ENCODE assay signal across 8 cellular contexts in the genomic region with DNA sequence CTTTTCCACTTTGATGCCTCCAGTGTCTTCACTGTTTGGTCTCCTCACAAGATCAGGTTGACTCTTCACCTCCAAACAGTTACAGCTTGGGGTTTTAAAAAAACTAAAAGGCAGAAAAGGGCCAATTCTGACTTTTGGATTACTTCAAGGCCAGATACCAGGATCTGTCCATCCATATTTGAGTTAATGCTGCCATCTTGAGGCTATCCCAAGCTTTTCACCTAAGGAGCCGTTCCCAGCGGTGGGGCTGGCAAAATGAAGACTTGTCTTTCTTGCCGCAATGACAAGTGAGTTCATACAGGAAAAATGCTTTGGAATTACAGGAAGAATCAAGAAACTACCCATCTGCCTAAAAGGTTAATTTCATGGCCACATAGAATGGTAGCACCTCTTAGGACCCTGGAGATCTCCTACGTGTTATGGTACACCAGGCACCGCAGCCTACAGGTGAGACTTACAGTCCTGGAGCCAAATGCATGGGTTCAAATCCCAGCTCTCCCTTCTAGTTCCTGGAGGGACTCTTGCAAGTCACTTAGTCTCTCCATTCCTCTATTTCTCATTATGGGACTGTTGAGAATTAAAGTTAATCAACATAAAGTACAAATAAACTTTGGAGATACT. TPM values are rescaled to one million over a fixed set of nuclear protein-coding genes. Genes with fewer than 3 reads are reported as not detected.
DNase-seq lines count a peak whose midpoint lies in the region; ATAC-seq and TF ChIP-seq lines count a peak whose summit lies in the region.

No MANE protein-coding gene starts in this region.

- no peak overlapping the region for H3K4me3 Mint-ChIP-seq in activated naive CD8-positive, alpha-beta T cell treated with anti-CD3 and anti-CD28 coated beads, Interleukin-2, amount 10 ng/mL, durations not matched to agents 7 days and 5 days
- no peak overlapping the region for H3K4me3 Mint-ChIP-seq in activated naive CD8-positive, alpha-beta T cell treated with anti-CD3 and anti-CD28 coated beads for 36 hours
- no peak overlapping the region for H3K4me3 Mint-ChIP-seq in H9

- peaks cover 3% of the 10 kb centered on the region for H3K4me1 Mint-ChIP-seq in activated naive CD8-positive, alpha-beta T cell treated with anti-CD3 and anti-CD28 coated beads, Interleukin-2, amount 10 ng/mL, durations not matched to agents 7 days and 5 days
- peaks cover 10% of the 10 kb centered on the region for H3K4me1 Mint-ChIP-seq in activated naive CD8-positive, alpha-beta T cell treated with anti-CD3 and anti-CD28 coated beads for 36 hours
- peaks cover 11% of the 10 kb centered on the region in 2 experiments for H3K4me1 Mint-ChIP-seq in H9

- no peaks in the 10 kb centered on the region for H3K4me1 ChIP-seq in H9 (ENCODE audit: insufficient read depth, low read length)
- H3K4me1 ChIP-seq in upper lobe of right lung: no peaks in the 10 kb centered on the region

- H3K9me3 Mint-ChIP-seq in activated naive CD8-positive, alpha-beta T cell treated with anti-CD3 and anti-CD28 coated beads, Interleukin-2, amount 10 ng/mL, durations not matched to agents 7 days and 5 days: no peaks in the 10 kb centered on the region
- no peaks in the 10 kb centered on the region for H3K9me3 Mint-ChIP-seq in activated naive CD8-positive, alpha-beta T cell treated with anti-CD3 and anti-CD28 coated beads for 36 hours
- no peaks in the 10 kb centered on the region for H3K9me3 Mint-ChIP-seq in H9

- H3K36me3 Mint-ChIP-seq in activated naive CD8-positive, alpha-beta T cell treated with anti-CD3 and anti-CD28 coated beads, Interleukin-2, amount 10 ng/mL, durations not matched to agents 7 days and 5 days: peaks cover 8% of the 10 kb centered on the region
- H3K36me3 Mint-ChIP-seq in activated naive CD8-positive, alpha-beta T cell treated with anti-CD3 and anti-CD28 coated beads for 36 hours: no peaks in the 10 kb centered on the region
- H3K36me3 Mint-ChIP-seq in H9 (ENCODE audit: insufficient read depth in 1 of 3, low read depth in 3 of 3): no peaks in the 10 kb centered on the region

- H2BK20ac ChIP-seq in H9 (ENCODE audit: low read depth, low read length, poor library complexity, severe bottlenecking): no peak overlapping the region

- TF ChIP-seq CTCF in H9 (conservative IDR thresholded peaks at IDR 0.05) (peak; percentile 83), upper lobe of right lung (IDR thresholded peaks at IDR 0.05) (peak; percentile 59)

- H4K5ac ChIP-seq in H9 (ENCODE audit: insufficient read length, low read depth, low read length): no peak overlapping the region

- H3K27me3 ChIP-seq in H9 (ENCODE audit: insufficient read depth, low read length) (no peaks in the 10 kb centered on the region), upper lobe of right lung (no peaks in the 10 kb centered on the region)

- no peaks in the 10 kb centered on the region for H3K79me1 ChIP-seq in H9 (ENCODE audit: insufficient read depth, low read depth, low read length, poor library complexity, severe bottlenecking)

- H3K27ac ChIP-seq in H9 (ENCODE audit: insufficient read length, low read depth, low read length): no peak overlapping the region
- no peak overlapping the region for H3K27ac ChIP-seq in upper lobe of right lung

- peak; percentile 47 for ATAC-seq in activated naive CD8-positive, alpha-beta T cell treated with anti-CD3 and anti-CD28 coated beads, Interleukin-2, amount 10 ng/mL, durations not matched to agents 7 days and 5 days (ENCODE audit: low read depth)
- ATAC-seq in upper lobe of right lung (peak; percentile 66), HG03025 (IDR thresholded peaks at IDR 0.05; ENCODE audit: low FRiP score, unreplicated experiment) (no peak)

- H3K36me3 ChIP-seq in upper lobe of right lung: no peaks in the 10 kb centered on the region

- POLR2A ChIA-PET in activated naive CD8-positive, alpha-beta T cell treated with anti-CD3 and anti-CD28 coated beads, Interleukin-2, amount 10 ng/mL, durations not matched to agents 7 days and 5 days (lab: Charles Lee): no interaction called here

- H3K23me2 ChIP-seq in H9 (ENCODE audit: insufficient read length, low read depth, low read length, poor library complexity, severe bottlenecking): no peaks in the 10 kb centered on the region

- no peak overlapping the region for H2BK12ac ChIP-seq in H9 (ENCODE audit: insufficient read length, low read depth, low read length)

- H3K4me2 ChIP-seq in H9 (ENCODE audit: insufficient read depth, insufficient read length, low read length): no peak overlapping the region

- intact Hi-C loops in upper lobe of right lung (cut with DNase I): no loop called here

- no peak for DNase-seq in activated naive CD8-positive, alpha-beta T cell treated with anti-CD3 and anti-CD28 coated beads, Interleukin-2, amount 10 ng/mL, durations not matched to agents 7 days and 5 days
- DNase-seq in activated naive CD8-positive, alpha-beta T cell treated with anti-CD3 and anti-CD28 coated beads for 36 hours: no peak
- DNase-seq in H9: peak; percentile 62
- peak; percentile 16 for DNase-seq in NCI-H345 treated with DMSO at 0.1 percent for 48 hours (lab: John Stamatoyannopoulos, UW; ENCODE audit: unreplicated experiment)
- DNase-seq in T47D (ENCODE audit: low read depth in 1 of 2, low spot score in 1 of 2): peak; percentile 31 to 83
- peak; percentile 45 for DNase-seq in kidney glomerular epithelial cell (lab: John Stamatoyannopoulos, UW)
- no peak for DNase-seq in upper lobe of right lung

- no peak overlapping the region for H3K4ac ChIP-seq in H9 (ENCODE audit: low read depth, low read length)

- peak overlapping the region; percentile 97 for H2AFZ ChIP-seq in H9 (ENCODE audit: low read length)

- no peak overlapping the region for H2BK120ac ChIP-seq in H9 (ENCODE audit: low read depth, low read length, poor library complexity, severe bottlenecking)

- H3K18ac ChIP-seq in H9 (ENCODE audit: insufficient read length, low read depth, low read length): no peak overlapping the region

- H3K9me3 ChIP-seq in H9 (ENCODE audit: control insufficient read depth, low read depth, low read length) (no peaks in the 10 kb centered on the region), upper lobe of right lung (no peaks in the 10 kb centered on the region)

- no peak overlapping the region for H3K23ac ChIP-seq in H9 (ENCODE audit: insufficient read length, low read depth, low read length)

- no peaks in the 10 kb centered on the region for H3K27me3 Mint-ChIP-seq in activated naive CD8-positive, alpha-beta T cell treated with anti-CD3 and anti-CD28 coated beads, Interleukin-2, amount 10 ng/mL, durations not matched to agents 7 days and 5 days
- no peaks in the 10 kb centered on the region for H3K27me3 Mint-ChIP-seq in activated naive CD8-positive, alpha-beta T cell treated with anti-CD3 and anti-CD28 coated beads for 36 hours
- H3K27me3 Mint-ChIP-seq in H9 (ENCODE audit: low read depth): peaks cover 4% of the 10 kb centered on the region

- in situ Hi-C loops in T47D (cut with HindIII; ENCODE audit: low pct_unique_long_range_greater_than_20kb, low sequenced_read_pairs): no loop called here

- no peak overlapping the region for H3K4me3 ChIP-seq in upper lobe of right lung

- no peaks in the 10 kb centered on the region for H4K20me1 ChIP-seq in H9 (ENCODE audit: control insufficient read depth, insufficient read depth, insufficient read length)

- H3K14ac ChIP-seq in H9 (ENCODE audit: insufficient read depth, low read length): no peak overlapping the region

- no peak overlapping the region for H3K56ac ChIP-seq in H9 (ENCODE audit: insufficient read length, low read depth, low read length)

- no peak overlapping the region for H2BK5ac ChIP-seq in H9 (ENCODE audit: insufficient read length, low read length)

- no peak overlapping the region for H4K8ac ChIP-seq in H9 (replicated peaks; ENCODE audit: insufficient read length, low read depth, low read length)

- peak overlapping the region; percentile 53 for H3T11ph ChIP-seq in H9 (ENCODE audit: low read length)

- H2AK5ac ChIP-seq in H9 (ENCODE audit: insufficient read length, low read length): no peak overlapping the region

- no CpG with 5 or more reads among the region's 5 CpGs for WGBS in H9 (ENCODE audit: extremely low coverage, insufficient read length, low lambda C conversion rate)

- no peak overlapping the region for H4K91ac ChIP-seq in H9 (ENCODE audit: insufficient read length, low read depth, low read length)

- H3K9ac ChIP-seq in H9 (ENCODE audit: extremely low read depth, insufficient read length, low read length): no peak overlapping the region

- H2BK15ac ChIP-seq in H9 (ENCODE audit: low read depth, low read length): no peak overlapping the region

- H3K79me2 ChIP-seq in H9 (ENCODE audit: insufficient read depth, low read length): no peaks in the 10 kb centered on the region

- no peak overlapping the region for H3K27ac Mint-ChIP-seq in activated naive CD8-positive, alpha-beta T cell treated with anti-CD3 and anti-CD28 coated beads, Interleukin-2, amount 10 ng/mL, durations not matched to agents 7 days and 5 days
- no peak overlapping the region for H3K27ac Mint-ChIP-seq in activated naive CD8-positive, alpha-beta T cell treated with anti-CD3 and anti-CD28 coated beads for 36 hours
- no peak overlapping the region for H3K27ac Mint-ChIP-seq in H9

RNA-seq across cellular contexts. Expression of a gene that starts 6.0 kb away (rescaled TPM):
- under 1 TPM; 0.45 to 0.89 TPM for total RNA-seq in activated naive CD8-positive, alpha-beta T cell treated with anti-CD3 and anti-CD28 coated beads, Interleukin-2, amount 10 ng/mL, durations not matched to agents 7 days and 5 days
- total RNA-seq in activated naive CD8-positive, alpha-beta T cell treated with anti-CD3 and anti-CD28 coated beads for 36 hours: not detected
- total RNA-seq in H9 (2021): not detected in 2 replicates
- total RNA-seq in upper lobe of right lung: not detected

Comparison
In these comparisons a context has a peak if more than half of its experiments do, and no peak if none do; other contexts are left out.
1. DNase-seq: peak in H9 (single experiment), NCI-H345 treated with DMSO at 0.1 percent for 48 hours (single experiment), T47D (2 of 2) and kidney glomerular epithelial cell (single experiment); none in activated naive CD8-positive, alpha-beta T cell treated with anti-CD3 and anti-CD28 coated beads, Interleukin-2, amount 10 ng/mL, durations not matched to agents 7 days and 5 days (single experiment), activated naive CD8-positive, alpha-beta T cell treated with anti-CD3 and anti-CD28 coated beads for 36 hours (single experiment) and upper lobe of right lung (single experiment).